Comparison of ENCODE assay signal across 16 cellular contexts in genomic region chr1:95196017-95196416, GRCh38. TPM values are rescaled to one million over a fixed set of nuclear protein-coding genes. Genes with fewer than 3 reads are reported as not detected.
DNase-seq lines count a peak whose midpoint lies in the region; ATAC-seq and TF ChIP-seq lines count a peak whose summit lies in the region.
"Had no signal": no experiment of that assay in that cellular context is flagged by ENCODE, and none has a peak within 500 bp of the region (broad histone marks: within the 10 kb centered on the region; RNA-seq: fewer than 3 reads in every experiment).

No MANE protein-coding gene starts in this region.

- H3K27ac ChIP-seq in PC-3 (ENCODE audit: low read length), result no peak overlapping the region
- peak overlapping the region; percentile 29 to 49 for H3K27ac ChIP-seq in coronary artery
- peak overlapping the region; percentile 49 for H3K27ac ChIP-seq in skeletal muscle tissue (ENCODE audit: low read depth, low read length)
- peak overlapping the region in 1 of 4 donors; percentile 10 for H3K27ac ChIP-seq in esophagus squamous epithelium
- H3K27ac ChIP-seq: RWPE1 had no signal

- intact Hi-C loops in PC-3 (cut with micrococcal nuclease), result no loop called here
- intact Hi-C loops in left ventricle myocardium superior (cut with micrococcal nuclease), result no loop called here
- intact Hi-C loops in esophagus squamous epithelium (cut with DNase I), result no loop called here

- no peaks in the 10 kb centered on the region for H3F3A ChIP-seq in PC-3 (ENCODE audit: low read length, unreplicated experiment)

- H3K9ac ChIP-seq in PC-3 (ENCODE audit: low read length) (no peak overlapping the region), skeletal muscle tissue (ENCODE audit: low read depth in 1 of 3, low read length in 3 of 3) (no peak overlapping the region)

- no peaks in the 10 kb centered on the region for H3K27me3 ChIP-seq in PC-3 (ENCODE audit: low read length)
- no peaks in the 10 kb centered on the region for H3K27me3 ChIP-seq in skeletal muscle tissue (ENCODE audit: control insufficient read depth in 3 of 3, insufficient read depth in 3 of 3, low read length in 3 of 3)
- H3K27me3 ChIP-seq in esophagus squamous epithelium, result no peaks in the 10 kb centered on the region

- H4K20me1 ChIP-seq in PC-3 (ENCODE audit: low read length), result no peaks in the 10 kb centered on the region

- H3K4me3 ChIP-seq in PC-3 (ENCODE audit: low read length), result no peak overlapping the region
- H3K4me3 ChIP-seq in coronary artery, result no peak overlapping the region
- H3K4me3 ChIP-seq in skeletal muscle tissue (ENCODE audit: low read length in 3 of 3), result no peak overlapping the region
- no peak overlapping the region for H3K4me3 ChIP-seq in esophagus squamous epithelium
- H3K4me3 ChIP-seq: HAP-1 had no signal

- no peaks in the 10 kb centered on the region for H3K36me3 ChIP-seq in PC-3 (ENCODE audit: low read depth, low read length)
- no peaks in the 10 kb centered on the region for H3K36me3 ChIP-seq in skeletal muscle tissue (ENCODE audit: control insufficient read depth in 3 of 3, insufficient read depth in 3 of 3, low read length in 3 of 3)
- H3K36me3 ChIP-seq in esophagus squamous epithelium, result no peaks in the 10 kb centered on the region

- H3K4me2 ChIP-seq in PC-3 (ENCODE audit: low read length), result no peak overlapping the region

- no peak overlapping the region for H2AFZ ChIP-seq in PC-3 (ENCODE audit: low read length)

- POLR2A ChIA-PET in PC-3 (lab: Charles Lee; ENCODE audit: unreplicated experiment), result interaction anchor here (0.6 kb wide), 2 partner anchors 11 to 31 kb away, joined by 3 to 5 read pairs; no protein-coding TSS in a partner anchor

- DNase-seq in PC-3, result no peak
- no peak for DNase-seq in coronary artery (ENCODE audit: low spot score)
- DNase-seq in left ventricle myocardium superior, result no peak
- no peak for DNase-seq in esophagus squamous epithelium (lab: John Stamatoyannopoulos, UW)
- DNase-seq in occipital lobe (lab: John Stamatoyannopoulos, UW), result no peak
- DNase-seq in stimulated activated CD4-positive, alpha-beta T cell treated with anti-CD3 and anti-CD28 coated beads, Interleukin-2, amount 100 ng/mL, for 48 hours, result no peak
- DNase-seq: Caco-2, DMS153, MV-4-11, NCI-H1417, NCI-H2029, NCI-H774 had no signal

- CTCF ChIA-PET in PC-3 (lab: Charles Lee), result no interaction called here

- no TSS peak for BruUV-seq in PC-3 (replicated peaks; lab: Mats Ljungman, UMichigan)

- TF ChIP-seq CTCF in PC-3 (conservative IDR thresholded peaks at IDR 0.05; ENCODE audit: low read depth, low read length) (no peak), coronary artery (IDR thresholded peaks at IDR 0.05) (no peak), esophagus squamous epithelium (IDR thresholded peaks at IDR 0.05) (no peak)

- H3K9me3 ChIP-seq in PC-3 (ENCODE audit: low read length), result no peaks in the 10 kb centered on the region
- no peaks in the 10 kb centered on the region for H3K9me3 ChIP-seq in skeletal muscle tissue (ENCODE audit: control insufficient read depth in 3 of 3, low read length in 3 of 3)
- no peaks in the 10 kb centered on the region for H3K9me3 ChIP-seq in esophagus squamous epithelium
- H3K9me3 ChIP-seq: Caco-2, HAP-1 had no signal

- H3K4me1 ChIP-seq in PC-3 (ENCODE audit: insufficient read depth, low read length), result peaks cover 4% of the 10 kb centered on the region; the same call in 1 of the 2 replicates
- H3K4me1 ChIP-seq in skeletal muscle tissue (ENCODE audit: control insufficient read depth in 3 of 3, insufficient read depth in 3 of 3, low read length in 3 of 3), result peaks cover 5 to 20% (median 10%) of the 10 kb centered on the region in 3 donors
- peaks cover 0 to 11% (median 0%) of the 10 kb centered on the region in 3 donors for H3K4me1 ChIP-seq in esophagus squamous epithelium
- H3K4me1 ChIP-seq: Caco-2, HAP-1 had no signal

- no peak for TF ChIP-seq POLR2A in esophagus squamous epithelium (IDR thresholded peaks at IDR 0.05)

- no peaks in the 10 kb centered on the region for H3K9me2 ChIP-seq in PC-3 (replicated peaks; ENCODE audit: low read length)

- ATAC-seq in PC-3 (peak; percentile 56), left ventricle myocardium superior (peak; percentile 85), GM19452 (IDR thresholded peaks at IDR 0.05; ENCODE audit: unreplicated experiment) (no peak)

- H3K79me2 ChIP-seq in PC-3 (ENCODE audit: low read length), result no peaks in the 10 kb centered on the region

RNA-seq across cellular contexts. Expression of gene RWDD3, which starts 38.0 kb away (rescaled TPM):
- total RNA-seq in PC-3 (2014; rRNA removed), result 10.3 and 10.4 TPM in 2 replicates
- 15.9 TPM for total RNA-seq in left ventricle myocardium superior
- total RNA-seq in skeletal muscle tissue, result 12.0 TPM
- 10 to 100 TPM in 1 of 4 donors, 1 to 10 TPM in 3; 1.8 to 11.8 (median 7.6) TPM for total RNA-seq in esophagus squamous epithelium
- 28.4 TPM for total RNA-seq in occipital lobe
